ENCODE assay signal across 8 cellular contexts in genomic region chr4:159105063-159105414, GRCh38. TPM values are rescaled to one million over a fixed set of nuclear protein-coding genes. Genes with fewer than 3 reads are reported as not detected.
DNase-seq lines count a peak whose midpoint lies in the region; ATAC-seq and TF ChIP-seq lines count a peak whose summit lies in the region.

No MANE protein-coding gene starts in this region.

- TF ChIP-seq CTCF in BJ (IDR thresholded peaks at IDR 0.05; ENCODE audit: insufficient read depth, low read depth, low read length) (no peak), Loucy (conservative IDR thresholded peaks at IDR 0.05; ENCODE audit: low read length) (no peak)

- peak overlapping the region; percentile 79 for H3K9ac ChIP-seq in Loucy (ENCODE audit: low read depth, low read length, poor library complexity, severe bottlenecking)

- peak overlapping the region; percentile 95 for H3K4me3 Mint-ChIP-seq in central memory CD8-positive, alpha-beta T cell
- H3K4me3 Mint-ChIP-seq in naive B cell, result peak overlapping the region; percentile 89 to 99 (median 94)

- H3F3A ChIP-seq in Loucy (ENCODE audit: low read depth), result no peaks in the 10 kb centered on the region

- peaks cover 54% of the 10 kb centered on the region for H4K20me1 ChIP-seq in Loucy (ENCODE audit: insufficient read depth, low read length, poor library complexity, severe bottlenecking)

- peak overlapping the region; percentile 90 for H3K4me2 ChIP-seq in Loucy (ENCODE audit: low read depth, low read length, poor library complexity, severe bottlenecking)

- H3K27me3 ChIP-seq in BJ (ENCODE audit: control insufficient read depth, insufficient read depth, low read length), result 0 out of 2 replicates have a peak, but pooled peaks cover 1% of the 10 kb centered on the region
- H3K27me3 ChIP-seq in Loucy (ENCODE audit: insufficient read depth, low read length, poor library complexity, severe bottlenecking), result no peaks in the 10 kb centered on the region

- no peak for ATAC-seq in central memory CD8-positive, alpha-beta T cell (replicated peaks; ENCODE audit: extremely low read depth, poor library complexity, severe bottlenecking)
- ATAC-seq in naive B cell (ENCODE audit: low read depth in 2 of 2), result no peak
- no peak for ATAC-seq in GM19397 (IDR thresholded peaks at IDR 0.05; ENCODE audit: unreplicated experiment)

- no peak overlapping the region for H2AFZ ChIP-seq in Loucy (ENCODE audit: low read length)

- DNase-seq in BJ (ENCODE audit: low read depth), result no peak
- no peak for DNase-seq in central memory CD8-positive, alpha-beta T cell (ENCODE audit: low spot score in 2 of 2)
- DNase-seq in naive B cell, result no peak
- no peak for DNase-seq in KBM-7
- DNase-seq in NCI-H2227 (lab: John Stamatoyannopoulos, UW; ENCODE audit: unreplicated experiment), result no peak
- no peak for DNase-seq in DMS153 (lab: John Stamatoyannopoulos, UW)

- peaks cover 23% of the 10 kb centered on the region for H3K36me3 Mint-ChIP-seq in central memory CD8-positive, alpha-beta T cell (ENCODE audit: insufficient read depth)
- H3K36me3 Mint-ChIP-seq in naive B cell, result no peaks in the 10 kb centered on the region

- no peaks in the 10 kb centered on the region for H3K27me3 Mint-ChIP-seq in central memory CD8-positive, alpha-beta T cell
- peaks cover 0 to 8% (median 0%) of the 10 kb centered on the region in 3 donors for H3K27me3 Mint-ChIP-seq in naive B cell

- POLR2A ChIA-PET in BJ (lab: Charles Lee), result no interaction called here

- H3K9me3 Mint-ChIP-seq in central memory CD8-positive, alpha-beta T cell, result no peaks in the 10 kb centered on the region
- no peaks in the 10 kb centered on the region for H3K9me3 Mint-ChIP-seq in naive B cell

- H3K27ac Mint-ChIP-seq in central memory CD8-positive, alpha-beta T cell (ENCODE audit: low read depth), result peak overlapping the region; percentile 99
- peak overlapping the region; percentile 45 to 100 (median 84) for H3K27ac Mint-ChIP-seq in naive B cell

- in situ Hi-C loops in KBM-7 (cut with MboI; ENCODE audit: low pct_unique_long_range_greater_than_20kb, low sequenced_read_pairs), result no loop called here

- no peaks in the 10 kb centered on the region for H3K9me3 ChIP-seq in Loucy (ENCODE audit: insufficient read depth, low read depth, low read length)

- H3K4me3 ChIP-seq in BJ (ENCODE audit: low read depth, low read length) (peak overlapping the region; percentile 89), Loucy (ENCODE audit: low read length, poor library complexity, severe bottlenecking) (peak overlapping the region; percentile 81)

- CTCF ChIA-PET in BJ (lab: Yijun Ruan, JAX), result interaction anchor here (1.0 kb wide), 1 partner anchor 13 kb away, joined by 3 read pairs; no protein-coding TSS in a partner anchor

- H3K36me3 ChIP-seq in BJ (ENCODE audit: control insufficient read depth, insufficient read depth, low read length) (no peaks in the 10 kb centered on the region), Loucy (ENCODE audit: insufficient read depth, low read length) (no peaks in the 10 kb centered on the region)

- peaks cover 46% of the 10 kb centered on the region for H3K4me1 Mint-ChIP-seq in central memory CD8-positive, alpha-beta T cell
- H3K4me1 Mint-ChIP-seq in naive B cell, result peaks cover 37 to 44% (median 42%) of the 10 kb centered on the region in 3 donors

- H3K4me1 ChIP-seq in Loucy (ENCODE audit: insufficient read depth, low read length, poor library complexity, severe bottlenecking), result peaks cover 63% of the 10 kb centered on the region

- no peaks in the 10 kb centered on the region for H3K9me2 ChIP-seq in Loucy (replicated peaks; ENCODE audit: low read depth, low read length)

- peaks cover 65% of the 10 kb centered on the region for H3K79me2 ChIP-seq in Loucy (ENCODE audit: insufficient read depth, low read length)

RNA-seq across cellular contexts. Expression of gene RAPGEF2, which starts 2.2 kb away (rescaled TPM):
- polyA plus RNA-seq in BJ (2011; rRNA removed) (19.6 and 28.3 TPM in 2 replicates), naive B cell (ENCODE audit: low read depth in 6 of 6) (1 to 10 TPM in 5 of 6 donors, under 1 TPM in 1; 0.46 to 2.8 (median 1.6) TPM)
- polyA minus RNA-seq in BJ (2011; rRNA and poly(A)+ RNA removed), result 24.1 and 34.4 TPM in 2 replicates
